15 cellular contexts compared by ENCODE assay signal in the genomic region with DNA sequence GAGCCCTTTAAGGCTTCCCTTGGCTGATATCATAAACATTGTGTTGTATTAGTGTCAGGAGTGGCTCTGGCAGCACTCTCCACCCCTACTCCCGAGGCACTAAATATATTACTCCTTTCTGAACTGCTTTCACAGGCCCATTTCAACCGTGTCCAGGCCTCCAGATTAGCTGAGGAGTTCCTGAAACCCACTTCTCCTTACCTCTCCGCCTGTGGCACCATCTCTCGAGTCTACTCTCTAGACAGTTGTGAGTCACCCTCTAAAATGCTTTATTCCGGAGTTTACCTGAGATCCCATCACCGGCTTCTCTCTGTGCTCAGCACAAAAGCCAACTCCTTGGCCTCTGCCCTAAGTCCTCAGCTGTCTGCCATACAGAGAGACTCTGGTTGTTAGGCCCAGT. TPM values are rescaled to one million over a fixed set of nuclear protein-coding genes. Genes with fewer than 3 reads are reported as not detected.
A peak's percentile ranks its signal among the peaks of the same experiment; 100 is the strongest.
DNase-seq lines count a peak whose midpoint lies in the region; ATAC-seq and TF ChIP-seq lines count a peak whose summit lies in the region.
"Had no signal": no experiment of that assay in that cellular context is flagged by ENCODE, and none has a peak within 500 bp of the region (broad histone marks: within the 10 kb centered on the region; RNA-seq: fewer than 3 reads in every experiment).

No MANE protein-coding gene starts in this region.

- 52 to 56% methylated on average over 6 of the region's 6 CpGs for WGBS in heart right ventricle, 2 donors
- WGBS in urinary bladder, result 43% methylated on average over 6 of the region's 6 CpGs
- WGBS in suprapubic skin, result 77% methylated on average over 6 of the region's 6 CpGs

- H3K36me3 ChIP-seq in adipocyte (ENCODE audit: control insufficient read depth, insufficient read depth, low read length, severe bottlenecking), result peaks cover 22% of the 10 kb centered on the region
- peaks cover 0 to 100% (median 29%) of the 10 kb centered on the region in 9 donors for H3K36me3 ChIP-seq in heart right ventricle
- no peaks in the 10 kb centered on the region for H3K36me3 ChIP-seq in urinary bladder (ENCODE audit: insufficient read depth)
- H3K36me3 ChIP-seq in suprapubic skin, result peaks cover 76% of the 10 kb centered on the region

- TF ChIP-seq CTCF in heart right ventricle (IDR thresholded peaks at IDR 0.05) (no peak), neural crest cell (conservative IDR thresholded peaks at IDR 0.05) (no peak), suprapubic skin (IDR thresholded peaks at IDR 0.05) (no peak)

- peak; percentile 63 to 90 (median 76) for ATAC-seq in heart right ventricle
- ATAC-seq in GM21528 (IDR thresholded peaks at IDR 0.05; ENCODE audit: low FRiP score, unreplicated experiment), result no peak

- no peaks in the 10 kb centered on the region for H3K4me1 Mint-ChIP-seq in neural crest cell

- intact Hi-C loops in heart right ventricle (cut with DNase I), result loop anchor here in 3 of 10 donors (10.0 kb wide), 1 partner anchor 69 kb away; no protein-coding TSS in a partner anchor

- H3K27ac Mint-ChIP-seq in neural crest cell (ENCODE audit: unreplicated experiment), result peak overlapping the region; percentile 10
- H3K27ac Mint-ChIP-seq: activated naive CD4-positive, alpha-beta T cell treated with anti-CD3 and anti-CD28 coated beads, Interleukin-2, amount 10 ng/mL, durations not matched to agents 7 days and 5 days; T-helper 1 cell treated with Interleukin-12 subunit alpha and Interleukin-12 subunit beta and Interleukin-4 antibody, amounts not matched to agents 30 μg/mL and 1 μg/mL, for 36 hours had no signal

- H3K4me1 ChIP-seq in adipocyte (ENCODE audit: control insufficient read depth, insufficient read depth, low read length) (peaks cover 32% of the 10 kb centered on the region), heart right ventricle (peaks cover 0 to 13% (median 3%) of the 10 kb centered on the region in 9 donors), urinary bladder (ENCODE audit: insufficient read depth) (no peaks in the 10 kb centered on the region), suprapubic skin (no peaks in the 10 kb centered on the region)

- DNase-seq in adipocyte (ENCODE audit: low read depth) (peak; percentile 43), heart right ventricle (no peak), neural crest cell (ENCODE audit: low read depth, low spot score) (no peak), KG1 (lab: John Stamatoyannopoulos, UW) (no peak), suprapubic skin (ENCODE audit: low spot score in 2 of 2) (no peak)
- DNase-seq: activated naive CD4-positive, alpha-beta T cell treated with anti-CD3 and anti-CD28 coated beads, Interleukin-2, amount 10 ng/mL, durations not matched to agents 7 days and 5 days; DMS53; effector memory CD4-positive, alpha-beta T cell; foreskin fibroblast; occipital lobe; small intestine had no signal

- no peaks in the 10 kb centered on the region for H3K9me3 ChIP-seq in adipocyte (ENCODE audit: control insufficient read depth, low read length)
- no peaks in the 10 kb centered on the region for H3K9me3 ChIP-seq in heart right ventricle
- H3K9me3 ChIP-seq in suprapubic skin, result no peaks in the 10 kb centered on the region
- H3K9me3 ChIP-seq: BLaER1 had no signal

- H3K36me3 Mint-ChIP-seq in neural crest cell (ENCODE audit: low read depth), result peaks cover 14% of the 10 kb centered on the region

- H3K4me3 ChIP-seq in adipocyte (ENCODE audit: low read length) (no peak overlapping the region), heart right ventricle (no peak overlapping the region), urinary bladder (ENCODE audit: low read depth, low read length) (no peak overlapping the region), suprapubic skin (no peak overlapping the region)
- H3K4me3 ChIP-seq: BLaER1 had no signal

- TF ChIP-seq EP300 in suprapubic skin (IDR thresholded peaks at IDR 0.05), result no peak

- no peaks in the 10 kb centered on the region for H3K27me3 Mint-ChIP-seq in neural crest cell (ENCODE audit: low read depth)
- H3K27me3 Mint-ChIP-seq: activated naive CD4-positive, alpha-beta T cell treated with anti-CD3 and anti-CD28 coated beads, Interleukin-2, amount 10 ng/mL, durations not matched to agents 7 days and 5 days had no signal

- peak overlapping the region; percentile 39 for H3K9ac ChIP-seq in adipocyte (ENCODE audit: low read length)
- H3K9ac ChIP-seq: BLaER1 had no signal

- H3K4me3 Mint-ChIP-seq in neural crest cell, result no peak overlapping the region
- H3K4me3 Mint-ChIP-seq: activated naive CD4-positive, alpha-beta T cell treated with anti-CD3 and anti-CD28 coated beads, Interleukin-2, amount 10 ng/mL, durations not matched to agents 7 days and 5 days; T-helper 1 cell treated with Interleukin-12 subunit alpha and Interleukin-12 subunit beta and Interleukin-4 antibody, amounts not matched to agents 30 μg/mL and 1 μg/mL, for 36 hours had no signal

- H3K9me3 Mint-ChIP-seq in neural crest cell, result no peaks in the 10 kb centered on the region
- H3K9me3 Mint-ChIP-seq: activated naive CD4-positive, alpha-beta T cell treated with anti-CD3 and anti-CD28 coated beads, Interleukin-2, amount 10 ng/mL, durations not matched to agents 7 days and 5 days; T-helper 1 cell treated with Interleukin-12 subunit alpha and Interleukin-12 subunit beta and Interleukin-4 antibody, amounts not matched to agents 30 μg/mL and 1 μg/mL, for 36 hours had no signal

- no peaks in the 10 kb centered on the region for H3K27me3 ChIP-seq in adipocyte (replicated peaks; ENCODE audit: control insufficient read depth, insufficient read depth, low read length)
- H3K27me3 ChIP-seq in heart right ventricle, result no peaks in the 10 kb centered on the region
- H3K27me3 ChIP-seq in suprapubic skin, result no peaks in the 10 kb centered on the region
- H3K27me3 ChIP-seq: BLaER1 had no signal

- H3K27ac ChIP-seq in heart right ventricle (peak overlapping the region in 9 of 10 donors; percentile 6 to 78 (median 67)), urinary bladder (ENCODE audit: low read depth) (peak overlapping the region; percentile 11), suprapubic skin (no peak overlapping the region)
- H3K27ac ChIP-seq: BLaER1 had no signal

- no peak for TF ChIP-seq POLR2A in suprapubic skin (IDR thresholded peaks at IDR 0.05)

RNA-seq across cellular contexts. Expression of a gene that starts 14.4 kb away (rescaled TPM):
- total RNA-seq in heart right ventricle, result 1 to 10 TPM; 2.8 to 8.9 (median 4.5) TPM
- polyA plus RNA-seq in heart right ventricle, result 1 to 10 TPM; 2.2 to 4.5 TPM
- 13.2 and 15.0 TPM in 2 replicates for total RNA-seq in neural crest cell
- 68.0 TPM for total RNA-seq in urinary bladder
- 57.0 TPM for polyA plus RNA-seq in urinary bladder
- 10 to 100 TPM in 1 of 4 donors, 1 to 10 TPM in 3; 3.6 to 11.2 (median 6.7) TPM for total RNA-seq in suprapubic skin
